ENCODE assay signal across 2 cellular contexts in genomic region chr1:201763439-201764140, GRCh38.
TF ChIP-seq lines count a peak whose summit lies in the region.

No MANE protein-coding gene starts in this region.

TF ChIP-seq in K562, 482 proteins besides CTCF, POLR2A, EP300 and RAD21 (continued from another document and continues in another):
- TF ChIP-seq ZNF518B (CRISPR knock-in tag; IDR thresholded peaks at IDR 0.05) (no peak), ZNF311 (CRISPR knock-in tag; IDR thresholded peaks at IDR 0.05) (no peak), ETS1 (conservative IDR thresholded peaks at IDR 0.05; ENCODE audit: control insufficient read depth, low read depth, low read length) (no peak), MCM3 (IDR thresholded peaks at IDR 0.05) (no peak), EZH2 (IDR thresholded peaks at IDR 0.05; ENCODE audit: borderline replicate concordance, low read depth, low read length) (0 out of 2 replicates have a peak, but pooled peaks have one; percentile 19), HBP1 (CRISPR knock-in tag; IDR thresholded peaks at IDR 0.05) (no peak), FOXK2 (conservative IDR thresholded peaks at IDR 0.05 in 1 of 2, IDR thresholded peaks at IDR 0.05 in 1 of 2; ENCODE audit: low read depth in 2 of 2) (no peak), NCOA1 (IDR thresholded peaks at IDR 0.05; ENCODE audit: low read depth) (no peak), CHD1 (IDR thresholded peaks at IDR 0.05; ENCODE audit: low read length) (no peak), EWSR1 (IDR thresholded peaks at IDR 0.05; ENCODE audit: borderline replicate concordance, low read depth, partially characterized antibody) (no peak), ZNF316 (IDR thresholded peaks at IDR 0.05) (peak; percentile 42), DMBX1 (CRISPR knock-in tag; IDR thresholded peaks at IDR 0.05; ENCODE audit: borderline replicate concordance) (no peak), C11orf30 (IDR thresholded peaks at IDR 0.05; ENCODE audit: low read depth) (peak; percentile 46; the same call in 1 of the 2 replicates), XRCC4 (IDR thresholded peaks at IDR 0.05; ENCODE audit: extremely low read depth, insufficient read depth, insufficient read length) (no peak), HDGF (IDR thresholded peaks at IDR 0.05) (no peak), CREBBP (IDR thresholded peaks at IDR 0.05; ENCODE audit: low read depth, low read length) (no peak), YBX1 (IDR thresholded peaks at IDR 0.05) (no peak), KDM5B (IDR thresholded peaks at IDR 0.05; ENCODE audit: insufficient replicate concordance, low read depth, low read length) (no peak), MAFK (IDR thresholded peaks at IDR 0.05; ENCODE audit: low read length) (0 out of 2 replicates have a peak, but pooled peaks have one; percentile 18), ZNF592 (IDR thresholded peaks at IDR 0.05) (no peak)

TF ChIP-seq in HepG2, 621 proteins besides CTCF, POLR2A, EP300 and RAD21 (continued from another document):
- peak in 1 of 2 experiments; percentile 31; a peak in 2 of 4 replicates for TF ChIP-seq MAFK (conservative IDR thresholded peaks at IDR 0.05 in 1 of 2, IDR thresholded peaks at IDR 0.05 in 1 of 2; ENCODE audit: low read length in 2 of 2)
- no peak for TF ChIP-seq ZNF3 (CRISPR knock-in tag; IDR thresholded peaks at IDR 0.05)
- no peak for TF ChIP-seq HOXD1 (CRISPR knock-in tag; IDR thresholded peaks at IDR 0.05)
- TF ChIP-seq CREB1 (IDR thresholded peaks at IDR 0.05) = no peak
- no peak for TF ChIP-seq CREB1 (CRISPR knock-in tag; IDR thresholded peaks at IDR 0.05)
- TF ChIP-seq KLF12 (CRISPR knock-in tag; IDR thresholded peaks at IDR 0.05; ENCODE audit: borderline replicate concordance) = no peak
